In genomic region chr1:201456499-201457309, GRCh38 we compare ENCODE assay signal across 9 cellular contexts. TPM values are rescaled to one million over a fixed set of nuclear protein-coding genes. Genes with fewer than 3 reads are reported as not detected.
DNase-seq lines count a peak whose midpoint lies in the region; ATAC-seq and TF ChIP-seq lines count a peak whose summit lies in the region.
"Had no signal": no experiment of that assay in that cellular context is flagged by ENCODE, and none has a peak within 500 bp of the region (broad histone marks: within the 10 kb centered on the region; RNA-seq: fewer than 3 reads in every experiment).

No MANE protein-coding gene starts in this region.

- DNase-seq in astrocyte of the hippocampus (ENCODE audit: low read depth, low spot score) (peak; percentile 95), kidney tubule cell (ENCODE audit: low spot score) (peak; percentile 95), type B pancreatic cell (ENCODE audit: extremely low spot score, unreplicated experiment) (no peak), NCI-H187 (lab: John Stamatoyannopoulos, UW) (no peak)
- no peak for DNase-seq in stimulated activated CD8-positive, alpha-beta memory T cell treated with anti-CD3 and anti-CD28 coated beads, Interleukin-4, amount 100 ng/mL, for 48 hours

- no peaks in the 10 kb centered on the region for H3K27me3 Mint-ChIP-seq in type B pancreatic cell

- TF ChIP-seq EP300 in Ishikawa (IDR thresholded peaks at IDR 0.05; ENCODE audit: borderline replicate concordance) = no peak

- H3K9me3 Mint-ChIP-seq in type B pancreatic cell = no peaks in the 10 kb centered on the region
- H3K9me3 Mint-ChIP-seq: T-helper 1 cell treated with Interleukin-12 subunit alpha and Interleukin-12 subunit beta and Interleukin-4 antibody, amounts not matched to agents 30 μg/mL and 1 μg/mL, for 36 hours had no signal

- H3K4me3 Mint-ChIP-seq in type B pancreatic cell = no peak overlapping the region
- H3K4me3 Mint-ChIP-seq: T-helper 1 cell treated with Interleukin-12 subunit alpha and Interleukin-12 subunit beta and Interleukin-4 antibody, amounts not matched to agents 30 μg/mL and 1 μg/mL, for 36 hours had no signal

- ATAC-seq in HG02798 (IDR thresholded peaks at IDR 0.05; ENCODE audit: poor library complexity, unreplicated experiment) = no peak
- ATAC-seq in GM21576 (IDR thresholded peaks at IDR 0.05; ENCODE audit: unreplicated experiment) = no peak

- no peak for TF ChIP-seq RAD21 in Ishikawa (IDR thresholded peaks at IDR 0.05; ENCODE audit: low read depth)

- TF ChIP-seq CTCF in type B pancreatic cell (conservative IDR thresholded peaks at IDR 0.05) = no peak

- H3K4me1 Mint-ChIP-seq in type B pancreatic cell (ENCODE audit: unreplicated experiment) = peaks cover 21% of the 10 kb centered on the region

- H3K27ac Mint-ChIP-seq in type B pancreatic cell = peak overlapping the region; percentile 76
- H3K27ac Mint-ChIP-seq: T-helper 1 cell treated with Interleukin-12 subunit alpha and Interleukin-12 subunit beta and Interleukin-4 antibody, amounts not matched to agents 30 μg/mL and 1 μg/mL, for 36 hours had no signal

- no peaks in the 10 kb centered on the region for H3K36me3 Mint-ChIP-seq in type B pancreatic cell

TF ChIP-seq in Ishikawa, 13 proteins besides CTCF, POLR2A, EP300 and RAD21:
- TF ChIP-seq CEBPB (IDR thresholded peaks at IDR 0.05) (peak; percentile 76; the same call in 1 of the 2 replicates), MAX (IDR thresholded peaks at IDR 0.05) (0 out of 2 replicates have a peak, but pooled peaks have one; percentile 28), YY1 (IDR thresholded peaks at IDR 0.05; ENCODE audit: low read depth) (no peak), EGR1 (IDR thresholded peaks at IDR 0.05) (no peak)

RNA-seq across cellular contexts. Expression of gene PHLDA3, which starts 12.3 kb away (rescaled TPM):
- 59.3 and 132 TPM in 2 replicates for total RNA-seq in type B pancreatic cell (ENCODE audit: low replicate concordance)

RNA-seq across cellular contexts. Expression of gene TNNI1, which starts 35.2 kb away (rescaled TPM):
- total RNA-seq in type B pancreatic cell (ENCODE audit: low replicate concordance) = 0.12 and 6.1 TPM in 2 replicates

RNA-seq across cellular contexts. Expression of gene CSRP1, which starts 50.2 kb away (rescaled TPM):
- 7.3 and 139 TPM in 2 replicates for total RNA-seq in type B pancreatic cell (ENCODE audit: low replicate concordance)

RNA-seq across cellular contexts. Expression of gene LAD1, which starts 57.6 kb away (rescaled TPM):
- 41.2 and 79.5 TPM in 2 replicates for total RNA-seq in type B pancreatic cell (ENCODE audit: low replicate concordance)

Comparison
In these comparisons a context has a peak if more than half of its experiments do, and no peak if none do; other contexts are left out.
1. DNase-seq: peak in astrocyte of the hippocampus (single experiment) and kidney tubule cell (single experiment); none in type B pancreatic cell (single experiment), stimulated activated CD8-positive, alpha-beta memory T cell treated with anti-CD3 and anti-CD28 coated beads, Interleukin-4, amount 100 ng/mL, for 48 hours (single experiment) and NCI-H187 (0 of 2).